In the genomic region with DNA sequence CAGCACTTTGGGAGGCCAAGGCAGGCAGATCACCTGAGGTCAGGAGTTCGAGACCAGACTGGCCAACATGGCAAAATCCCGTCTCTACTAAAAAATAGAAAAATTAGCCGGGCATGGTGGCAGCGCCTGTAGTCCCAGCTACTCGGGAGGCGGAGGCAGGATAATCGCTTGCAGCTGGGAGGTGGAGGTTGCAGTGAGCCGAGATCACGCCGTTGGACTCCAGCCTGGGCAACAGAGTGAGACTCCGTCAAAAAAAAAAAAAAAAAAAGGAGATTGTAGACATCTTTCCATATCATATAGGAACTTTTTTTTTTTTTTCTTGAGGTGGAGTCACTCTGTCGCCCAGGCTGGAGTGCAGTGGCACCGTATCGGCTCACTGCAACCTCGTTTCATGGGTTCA, we compare ENCODE assay signal across 8 cellular contexts. TPM values are rescaled to one million over a fixed set of nuclear protein-coding genes. Genes with fewer than 3 reads are reported as not detected.
A peak's percentile ranks its signal among the peaks of the same experiment; 100 is the strongest.
DNase-seq lines count a peak whose midpoint lies in the region; FAIRE-seq and TF ChIP-seq lines count a peak whose summit lies in the region.
"Not testable (repeated sequence)": the region's sequence is repeated elsewhere in the genome, so short reads cannot be mapped to it uniquely, and the experiment has no call there.

No MANE protein-coding gene starts in this region.

- WGBS in adrenal gland, 4 donors = 80 to 90% (median 85%) methylated on average over 14 to 15 of the region's 15 CpGs

- H3K27ac Mint-ChIP-seq in CD4-positive, alpha-beta memory T cell = peak overlapping the region; percentile 60 to 97 (median 91)
- H3K27ac Mint-ChIP-seq in immature natural killer cell = peak overlapping the region; percentile 55 to 97 (median 92)

- H3K79me2 ChIP-seq in KMS-11 (ENCODE audit: insufficient read depth, low read depth); endothelial cell of umbilical vein (ENCODE audit: control insufficient read depth, insufficient read depth, low read length): not testable (repeated sequence)
- peaks cover 16% of the 10 kb centered on the region for H3K79me2 ChIP-seq in osteoblast (ENCODE audit: insufficient read depth, low read length)

- H3K9me3 Mint-ChIP-seq in CD4-positive, alpha-beta memory T cell; immature natural killer cell: not testable (repeated sequence)

- CTCF ChIA-PET in CD4-positive, alpha-beta memory T cell (lab: Charles Lee; ENCODE audit: partially characterized antibody); endothelial cell of umbilical vein (lab: Charles Lee): not testable (repeated sequence)

- peaks cover 29% of the 10 kb centered on the region for H3K4me1 ChIP-seq in CD4-positive, alpha-beta memory T cell (ENCODE audit: insufficient read depth, low read length)
- H3K4me1 ChIP-seq in KMS-11 (ENCODE audit: low read depth, poor library complexity, severe bottlenecking) = not testable (repeated sequence)
- H3K4me1 ChIP-seq in adrenal gland (replicated peaks in 1 of 2) (peaks cover 8 to 20% of the 10 kb centered on the region in 2 donors), endothelial cell of umbilical vein (ENCODE audit: control insufficient read depth, extremely low read depth, insufficient read depth, low read length) (peaks cover 15% of the 10 kb centered on the region), osteoblast (ENCODE audit: insufficient read depth, low read length) (peaks cover 16% of the 10 kb centered on the region), tibial artery (peaks cover 0 to 30% (median 17%) of the 10 kb centered on the region in 4 donors)

- H3K4me2 ChIP-seq in KMS-11 = 0 out of 2 replicates have a peak overlapping the region, but pooled peaks have one; percentile 48
- H3K4me2 ChIP-seq in endothelial cell of umbilical vein (ENCODE audit: insufficient read depth, low read length) = peak overlapping the region; percentile 70
- peak overlapping the region; percentile 93 for H3K4me2 ChIP-seq in osteoblast (ENCODE audit: insufficient read depth, low read length)

- TF ChIP-seq CTCF in KMS-11 (conservative IDR thresholded peaks at IDR 0.05; ENCODE audit: low read depth, low read length); WI38 (IDR thresholded peaks at IDR 0.05; ENCODE audit: low read depth, low read length); adrenal gland (IDR thresholded peaks at IDR 0.05); endothelial cell of umbilical vein (IDR thresholded peaks at IDR 0.05; ENCODE audit: extremely low read depth in 1 of 2, insufficient read depth in 1 of 2, low read depth in 1 of 2, low read length in 2 of 2); osteoblast (IDR thresholded peaks at IDR 0.05; ENCODE audit: extremely low read depth, low read depth, low read length); tibial artery (IDR thresholded peaks at IDR 0.05): not testable (repeated sequence)

- POLR2A ChIA-PET in CD4-positive, alpha-beta memory T cell (lab: Charles Lee; ENCODE audit: partially characterized antibody); endothelial cell of umbilical vein (lab: Charles Lee): not testable (repeated sequence)

- H3K27me3 Mint-ChIP-seq in CD4-positive, alpha-beta memory T cell; immature natural killer cell (ENCODE audit: low read depth in 3 of 3): not testable (repeated sequence)

- not testable (repeated sequence) for H2AFZ ChIP-seq in KMS-11 (ENCODE audit: low read depth); endothelial cell of umbilical vein (ENCODE audit: low read depth, low read length); osteoblast (ENCODE audit: low read length)

- not testable (repeated sequence) for H3K36me3 Mint-ChIP-seq in CD4-positive, alpha-beta memory T cell; immature natural killer cell

- H3K4me1 Mint-ChIP-seq in CD4-positive, alpha-beta memory T cell = peaks cover 12 to 35% (median 19%) of the 10 kb centered on the region in 4 donors
- peaks cover 21% of the 10 kb centered on the region in 2 donors for H3K4me1 Mint-ChIP-seq in immature natural killer cell

- not testable (repeated sequence) for H3K9me1 ChIP-seq in endothelial cell of umbilical vein (replicated peaks; ENCODE audit: control insufficient read depth, extremely low read depth, insufficient read depth, low read length)

- H3K4me3 Mint-ChIP-seq in CD4-positive, alpha-beta memory T cell = peak overlapping the region; percentile 84 to 95 (median 90)
- H3K4me3 Mint-ChIP-seq in immature natural killer cell = peak overlapping the region; percentile 87 to 95 (median 88)

- not testable (repeated sequence) for TF ChIP-seq POLR2A in adrenal gland (IDR thresholded peaks at IDR 0.05); endothelial cell of umbilical vein (IDR thresholded peaks at IDR 0.05; ENCODE audit: low read depth, low read length)

- not testable (repeated sequence) for DNase-seq in CD4-positive, alpha-beta memory T cell; endothelial cell of umbilical vein (ENCODE audit: low read depth, low spot score); immature natural killer cell; osteoblast (ENCODE audit: insufficient read length, low spot score, missing footprints)
- DNase-seq in adrenal gland (peak in 1 of 7 donors; percentile 12), tibial artery (peak in 1 of 2 donors; percentile 57)

- not testable (repeated sequence) for H3K36me3 ChIP-seq in CD4-positive, alpha-beta memory T cell (ENCODE audit: insufficient read depth, low read length); KMS-11 (ENCODE audit: insufficient read depth); adrenal gland (replicated peaks in 1 of 2); endothelial cell of umbilical vein (ENCODE audit: control insufficient read depth in 2 of 2, extremely low read depth in 1 of 2, insufficient read depth in 2 of 2, low read length in 2 of 2); osteoblast (ENCODE audit: insufficient read depth, low read length); tibial artery

- intact Hi-C loops in CD4-positive, alpha-beta memory T cell (cut with micrococcal nuclease); adrenal gland (cut with DNase I); endothelial cell of umbilical vein (cut with micrococcal nuclease); tibial artery (cut with DNase I; ENCODE audit: low total_unique reads): not testable (repeated sequence)

- dilution Hi-C loops in endothelial cell of umbilical vein (cut with MboI; ENCODE audit: extremely low pct_ligation_motif_present, low sequenced_read_pairs) = not testable (repeated sequence)

- H3K27me3 ChIP-seq in CD4-positive, alpha-beta memory T cell (ENCODE audit: insufficient read depth, low read length); KMS-11 (ENCODE audit: insufficient read depth, low read depth); adrenal gland; endothelial cell of umbilical vein (ENCODE audit: control insufficient read depth in 2 of 2, insufficient read depth in 2 of 2, low read length in 2 of 2); osteoblast (ENCODE audit: insufficient read depth, low read length); tibial artery: not testable (repeated sequence)

- peak; percentile 70 for FAIRE-seq in endothelial cell of umbilical vein (lab: Jason Lieb, UNC)

- H3K4me3 ChIP-seq in CD4-positive, alpha-beta memory T cell (ENCODE audit: low read length in 2 of 2); KMS-11 (IDR thresholded peaks at IDR 0.05; ENCODE audit: insufficient read depth, low read depth, low read length): not testable (repeated sequence)
- peak overlapping the region; percentile 84 for H3K4me3 ChIP-seq in WI38 (ENCODE audit: low read depth, low read length)
- peak overlapping the region in 1 of 4 donors; percentile 83 for H3K4me3 ChIP-seq in adrenal gland
- H3K4me3 ChIP-seq in endothelial cell of umbilical vein (replicated peaks in 1 of 3; ENCODE audit: insufficient read depth in 1 of 3, low read depth in 1 of 3, low read length in 3 of 3) = peak overlapping the region in 1 of 3 experiments; percentile 75
- peak overlapping the region; percentile 94 for H3K4me3 ChIP-seq in osteoblast (ENCODE audit: insufficient read depth, low read length)
- peak overlapping the region; percentile 76 to 98 for H3K4me3 ChIP-seq in tibial artery

- H4K20me1 ChIP-seq in KMS-11 (ENCODE audit: insufficient read depth); endothelial cell of umbilical vein (replicated peaks; ENCODE audit: control insufficient read depth, extremely low read depth, insufficient read depth, low read length); osteoblast (ENCODE audit: insufficient read depth, low read length): not testable (repeated sequence)

- peak overlapping the region; percentile 78 for H3K27ac ChIP-seq in CD4-positive, alpha-beta memory T cell (ENCODE audit: low read depth, low read length)
- not testable (repeated sequence) for H3K27ac ChIP-seq in KMS-11; endothelial cell of umbilical vein (ENCODE audit: insufficient read depth, low read depth, low read length); osteoblast (ENCODE audit: low read depth, low read length)
- H3K27ac ChIP-seq in adrenal gland (peak overlapping the region in 3 of 5 donors; percentile 32 to 95 (median 93)), tibial artery (peak overlapping the region; percentile 92 to 95)

- not testable (repeated sequence) for BruUV-seq in endothelial cell of umbilical vein (replicated peaks; lab: Mats Ljungman, UMichigan)

- H3K9ac ChIP-seq in KMS-11; endothelial cell of umbilical vein (replicated peaks; ENCODE audit: extremely low read depth, insufficient read depth, low read length): not testable (repeated sequence)

- not testable (repeated sequence) for H3K9me3 ChIP-seq in CD4-positive, alpha-beta memory T cell (ENCODE audit: control insufficient read depth in 1 of 2, low read length in 2 of 2); adrenal gland (replicated peaks in 1 of 3); endothelial cell of umbilical vein (replicated peaks; ENCODE audit: control insufficient read depth, insufficient read depth, low read length); osteoblast (ENCODE audit: low read depth, low read length); tibial artery

RNA-seq across cellular contexts. Expression of a gene that starts 13.8 kb away (rescaled TPM):
- total RNA-seq in CD4-positive, alpha-beta memory T cell = 10 to 100 TPM; 11.6 to 12.3 TPM
- polyA plus RNA-seq in CD4-positive, alpha-beta memory T cell = 1 to 10 TPM; 2.0 to 2.1 TPM
- total RNA-seq in adrenal gland (10 to 100 TPM in 3 of 8 donors, 1 to 10 TPM in 5; 3.5 to 13.9 (median 9.4) TPM), endothelial cell of umbilical vein (3.8 and 4.0 TPM in 2 replicates), osteoblast (2.9 TPM in 2 replicates)
- polyA plus RNA-seq in adrenal gland (1 to 10 TPM; 1.2 to 2.3 (median 1.6) TPM), endothelial cell of umbilical vein (3.1 and 3.8 TPM in 2 replicates), immature natural killer cell (1 to 10 TPM in 2 of 3 donors, under 1 TPM in 1; 0.25 to 2.4 (median 2.0) TPM)
- polyA plus RNA-seq in endothelial cell of umbilical vein (2011; cell fraction: cytosol; rRNA removed) = 1.8 and 2.4 TPM in 2 replicates
- polyA plus RNA-seq in endothelial cell of umbilical vein (2011; cell fraction: nucleus; rRNA removed) = 1.2 and 1.3 TPM in 2 replicates
- 2.0 and 2.6 TPM in 2 replicates for polyA plus RNA-seq in endothelial cell of umbilical vein (2012)
- polyA minus RNA-seq in endothelial cell of umbilical vein = 3.2 and 5.6 TPM in 2 replicates
- polyA minus RNA-seq in endothelial cell of umbilical vein (2011; cell fraction: cytosol; rRNA and poly(A)+ RNA removed) = 2.8 TPM
- 1.8 and 2.3 TPM in 2 replicates for polyA minus RNA-seq in endothelial cell of umbilical vein (2011; cell fraction: nucleus; rRNA and poly(A)+ RNA removed)

RNA-seq across cellular contexts. Expression of a gene that starts 19.2 kb away (rescaled TPM):
- 10 to 100 TPM; 88.7 to 90.5 TPM for total RNA-seq in CD4-positive, alpha-beta memory T cell
- polyA plus RNA-seq in CD4-positive, alpha-beta memory T cell = 10 to 100 TPM in 1 of 2 donors, 1 to 10 TPM in 1; 5.3 to 23.5 TPM
- total RNA-seq in adrenal gland = 100 to 1,000 TPM; 155 to 300 (median 195) TPM
- 100 to 1,000 TPM in 2 of 3 donors, 10 to 100 TPM in 1; 97.5 to 244 (median 230) TPM for polyA plus RNA-seq in adrenal gland
- 172 and 191 TPM in 2 replicates for total RNA-seq in endothelial cell of umbilical vein
- 177 and 186 TPM in 2 replicates for polyA plus RNA-seq in endothelial cell of umbilical vein
- polyA plus RNA-seq in endothelial cell of umbilical vein (2011; cell fraction: cytosol; rRNA removed) = 174 and 199 TPM in 2 replicates
- polyA plus RNA-seq in endothelial cell of umbilical vein (2011; cell fraction: nucleus; rRNA removed) = 309 and 317 TPM in 2 replicates
- polyA plus RNA-seq in endothelial cell of umbilical vein (2012) = 128 and 150 TPM in 2 replicates
- polyA minus RNA-seq in endothelial cell of umbilical vein = 156 and 177 TPM in 2 replicates
- polyA minus RNA-seq in endothelial cell of umbilical vein (2011; cell fraction: cytosol; rRNA and poly(A)+ RNA removed) = 85.6 TPM
- 52.5 and 66.6 TPM in 2 replicates for polyA minus RNA-seq in endothelial cell of umbilical vein (2011; cell fraction: nucleus; rRNA and poly(A)+ RNA removed)
- polyA plus RNA-seq in immature natural killer cell = 10 to 100 TPM; 14.8 to 23.3 (median 21.3) TPM
- total RNA-seq in osteoblast = 156 and 188 TPM in 2 replicates

RNA-seq across cellular contexts. Expression of a gene that starts 50.4 kb away (rescaled TPM):
- total RNA-seq in CD4-positive, alpha-beta memory T cell = 1 to 10 TPM; 3.0 to 3.8 TPM
- under 1 TPM in 1 of 2 donors, not detected in 1; 0.16 TPM for polyA plus RNA-seq in CD4-positive, alpha-beta memory T cell
- 10 to 100 TPM; 13.8 to 25.1 (median 19.0) TPM for total RNA-seq in adrenal gland
- 10 to 100 TPM in 2 of 3 donors, 1 to 10 TPM in 1; 2.8 to 29.4 (median 13.0) TPM for polyA plus RNA-seq in adrenal gland
- 35.0 and 38.6 TPM in 2 replicates for total RNA-seq in endothelial cell of umbilical vein
- polyA plus RNA-seq in endothelial cell of umbilical vein = 13.9 and 16.7 TPM in 2 replicates
- 8.4 and 12.7 TPM in 2 replicates for polyA plus RNA-seq in endothelial cell of umbilical vein (2011; cell fraction: cytosol; rRNA removed)
- 48.5 and 49.5 TPM in 2 replicates for polyA plus RNA-seq in endothelial cell of umbilical vein (2011; cell fraction: nucleus; rRNA removed)
- polyA plus RNA-seq in endothelial cell of umbilical vein (2012) = 17.7 and 23.4 TPM in 2 replicates
- polyA minus RNA-seq in endothelial cell of umbilical vein = 8.0 and 9.5 TPM in 2 replicates
- 9.2 TPM for polyA minus RNA-seq in endothelial cell of umbilical vein (2011; cell fraction: cytosol; rRNA and poly(A)+ RNA removed)
- 8.2 and 15.8 TPM in 2 replicates for polyA minus RNA-seq in endothelial cell of umbilical vein (2011; cell fraction: nucleus; rRNA and poly(A)+ RNA removed)
- not detected for polyA plus RNA-seq in immature natural killer cell
- total RNA-seq in osteoblast = 17.1 and 21.0 TPM in 2 replicates
